In genomic region chr5:53191766-53192165, GRCh38 we compare ENCODE assay signal across 15 cellular contexts.
"Had no signal": no experiment of that assay in that cellular context is flagged by ENCODE, and none has a peak within 500 bp of the region (broad histone marks: within the 10 kb centered on the region; RNA-seq: fewer than 3 reads in every experiment).

No MANE protein-coding gene starts in this region.

- DNase-seq: activated CD4-positive, alpha-beta memory T cell treated with anti-CD3 and anti-CD28 coated beads, Interleukin-2, amount 10 ng/mL, durations not matched to agents 7 days and 5 days; activated CD4-positive, alpha-beta T cell treated with anti-CD3 and anti-CD28 coated beads for 4 hours; activated CD8-positive, alpha-beta memory T cell treated with anti-CD3 and anti-CD28 coated beads, Interleukin-2, amount 10 ng/mL, durations not matched to agents 7 days and 5 days; amygdala; body of pancreas; effector memory CD8-positive, alpha-beta T cell; esophagus squamous epithelium; kidney; retina; stimulated activated naive B cell treated with anti-CD40 and anti-IgM and Interleukin-4, amounts not matched to agents 10 μg/mL and 1 μg/mL and 100 μg/mL, for 72 hours; thyroid gland had no signal

- ATAC-seq: activated CD8-positive, alpha-beta memory T cell treated with anti-CD3 and anti-CD28 coated beads, Interleukin-2, amount 10 ng/mL, durations not matched to agents 7 days and 5 days; body of pancreas; effector memory CD8-positive, alpha-beta T cell; left lobe of liver; natural killer cell treated with Interleukin-12 subunit alpha and Interleukin-12 subunit beta and Interleukin-15 and Interleukin-18, amount 100 ng/mL, for 72 hours; stimulated activated naive B cell treated with anti-CD40 and anti-IgM and Interleukin-4, amounts not matched to agents 10 μg/mL and 1 μg/mL and 100 μg/mL, for 72 hours; WTC11 had no signal

- H3K4me3 ChIP-seq: body of pancreas, esophagus squamous epithelium, lung, thyroid gland had no signal
